22 cellular contexts compared by ENCODE assay signal in genomic region chr13:77868717-77869116, GRCh38. TPM values are rescaled to one million over a fixed set of nuclear protein-coding genes. Genes with fewer than 3 reads are reported as not detected.
DNase-seq lines count a peak whose midpoint lies in the region; ATAC-seq, FAIRE-seq and TF ChIP-seq lines count a peak whose summit lies in the region.
"Had no signal": no experiment of that assay in that cellular context is flagged by ENCODE, and none has a peak within 500 bp of the region (broad histone marks: within the 10 kb centered on the region; RNA-seq: fewer than 3 reads in every experiment).

No MANE protein-coding gene starts in this region.

- DNase-seq in stimulated activated CD4-positive, alpha-beta T cell treated with anti-CD3 and anti-CD28 coated beads, Interleukin-15, amount 100 ng/mL, for 24 hours, result peak; percentile 1
- DNase-seq in stimulated activated CD4-positive, alpha-beta T cell treated with anti-CD3 and anti-CD28 coated beads, Interleukin-4, amount 100 ng/mL, for 1 hour, result no peak
- DNase-seq in RKO (ENCODE audit: low spot score) (peak; percentile 58), endothelial cell of umbilical vein (ENCODE audit: low read depth, low spot score) (peak; percentile 26), WERI-Rb-1 (no peak), cardiac septum (ENCODE audit: low spot score) (no peak)
- no peak for DNase-seq in stimulated activated effector memory CD8-positive, alpha-beta T cell treated with anti-CD3 and anti-CD28 coated beads, Interleukin-12 subunit alpha, Interleukin-12 subunit beta, amount 100 ng/mL, for 72 hours (ENCODE audit: low spot score in 2 of 2)
- DNase-seq: activated CD4-positive, alpha-beta memory T cell treated with anti-CD3 and anti-CD28 coated beads, Interleukin-2, amount 10 ng/mL, durations not matched to agents 7 days and 5 days; brain microvascular endothelial cell; CD4-positive, CD25-positive, alpha-beta regulatory T cell; NCI-H1436 treated with DMSO at 0.1 percent for 48 hours; NCI-H524; RPMI8226; stimulated activated CD4-positive, alpha-beta T cell treated with anti-CD3 and anti-CD28 coated beads, Interleukin-2, amount 100 ng/mL, for 24 hours; stimulated activated naive CD4-positive, alpha-beta T cell had no signal

- dilution Hi-C loops in endothelial cell of umbilical vein (cut with MboI; ENCODE audit: extremely low pct_ligation_motif_present, low sequenced_read_pairs), result no loop called here

- intact Hi-C loops in endothelial cell of umbilical vein (cut with micrococcal nuclease), result loop anchor here (2.0 kb wide), 2 partner anchors 38 to 50 kb away; partner anchors contain the start of gene EDNRB
- intact Hi-C loops in cardiac septum (cut with DNase I), result no loop called here

- H3K4me3 ChIP-seq in endothelial cell of umbilical vein (replicated peaks in 1 of 3; ENCODE audit: insufficient read depth in 1 of 3, low read depth in 1 of 3, low read length in 3 of 3) (no peak overlapping the region), WERI-Rb-1 (ENCODE audit: low read depth, low read length) (no peak overlapping the region)
- H3K4me3 ChIP-seq: coronary artery, prostate gland had no signal

- no peak overlapping the region for H3K27ac ChIP-seq in endothelial cell of umbilical vein (ENCODE audit: insufficient read depth, low read depth, low read length)
- no peak overlapping the region for H3K27ac ChIP-seq in WERI-Rb-1
- H3K27ac ChIP-seq: brain microvascular endothelial cell, coronary artery, prostate gland, VCaP had no signal

- H3K79me2 ChIP-seq in endothelial cell of umbilical vein (ENCODE audit: control insufficient read depth, insufficient read depth, low read length), result no peaks in the 10 kb centered on the region

- no peaks in the 10 kb centered on the region for H3K9me1 ChIP-seq in endothelial cell of umbilical vein (replicated peaks; ENCODE audit: control insufficient read depth, extremely low read depth, insufficient read depth, low read length)

- no peaks in the 10 kb centered on the region for H3K4me1 ChIP-seq in endothelial cell of umbilical vein (ENCODE audit: control insufficient read depth, extremely low read depth, insufficient read depth, low read length)
- H3K4me1 ChIP-seq: prostate gland had no signal

- H2AFZ ChIP-seq in endothelial cell of umbilical vein (ENCODE audit: low read depth, low read length), result no peak overlapping the region

- H3K36me3 Mint-ChIP-seq in stimulated activated effector memory CD8-positive, alpha-beta T cell treated with anti-CD3 and anti-CD28 coated beads, Interleukin-12 subunit alpha, Interleukin-12 subunit beta, amount 100 ng/mL, for 72 hours, result no peaks in the 10 kb centered on the region
- H3K36me3 Mint-ChIP-seq: CD4-positive, CD25-positive, alpha-beta regulatory T cell had no signal

- ATAC-seq in stimulated activated effector memory CD8-positive, alpha-beta T cell treated with anti-CD3 and anti-CD28 coated beads, Interleukin-12 subunit alpha, Interleukin-12 subunit beta, amount 100 ng/mL, for 72 hours, result peak; percentile 60
- ATAC-seq in HG02763 (IDR thresholded peaks at IDR 0.05; ENCODE audit: unreplicated experiment), result no peak
- ATAC-seq: HepG2 had no signal

- H4K20me1 ChIP-seq in endothelial cell of umbilical vein (replicated peaks; ENCODE audit: control insufficient read depth, extremely low read depth, insufficient read depth, low read length), result no peaks in the 10 kb centered on the region

- POLR2A ChIA-PET in endothelial cell of umbilical vein (lab: Charles Lee), result no interaction called here

- H3K9ac ChIP-seq in endothelial cell of umbilical vein (replicated peaks; ENCODE audit: extremely low read depth, insufficient read depth, low read length), result no peak overlapping the region

- H3K9me3 ChIP-seq in endothelial cell of umbilical vein (replicated peaks; ENCODE audit: control insufficient read depth, insufficient read depth, low read length) (no peaks in the 10 kb centered on the region), WERI-Rb-1 (ENCODE audit: severe bottlenecking) (no peaks in the 10 kb centered on the region)
- H3K9me3 ChIP-seq: prostate gland had no signal

- H3K4me3 Mint-ChIP-seq in stimulated activated effector memory CD8-positive, alpha-beta T cell treated with anti-CD3 and anti-CD28 coated beads, Interleukin-12 subunit alpha, Interleukin-12 subunit beta, amount 100 ng/mL, for 72 hours, result no peak overlapping the region
- H3K4me3 Mint-ChIP-seq: activated CD4-positive, alpha-beta memory T cell treated with anti-CD3 and anti-CD28 coated beads, Interleukin-2, amount 10 ng/mL, durations not matched to agents 7 days and 5 days; CD4-positive, CD25-positive, alpha-beta regulatory T cell; T-helper 1 cell treated with Interleukin-12 subunit alpha and Interleukin-12 subunit beta and Interleukin-4 antibody, amounts not matched to agents 30 μg/mL and 1 μg/mL, for 36 hours had no signal

- H3K36me3 ChIP-seq in endothelial cell of umbilical vein (ENCODE audit: control insufficient read depth in 2 of 2, extremely low read depth in 1 of 2, insufficient read depth in 2 of 2, low read length in 2 of 2) (no peaks in the 10 kb centered on the region), WERI-Rb-1 (no peaks in the 10 kb centered on the region)
- H3K36me3 ChIP-seq: brain microvascular endothelial cell, prostate gland had no signal

- no peak overlapping the region for H3K4me2 ChIP-seq in endothelial cell of umbilical vein (ENCODE audit: insufficient read depth, low read length)

- CTCF ChIA-PET in endothelial cell of umbilical vein (lab: Charles Lee), result interaction anchor here (0.8 kb wide), 1 partner anchor 253 kb away, joined by 5 read pairs; no protein-coding TSS in a partner anchor

- FAIRE-seq in endothelial cell of umbilical vein (lab: Jason Lieb, UNC), result peak; percentile 87
- FAIRE-seq: endometrium, HepG2 had no signal

- no peak overlapping the region for H3K27ac Mint-ChIP-seq in stimulated activated effector memory CD8-positive, alpha-beta T cell treated with anti-CD3 and anti-CD28 coated beads, Interleukin-12 subunit alpha, Interleukin-12 subunit beta, amount 100 ng/mL, for 72 hours
- H3K27ac Mint-ChIP-seq: activated CD4-positive, alpha-beta memory T cell treated with anti-CD3 and anti-CD28 coated beads, Interleukin-2, amount 10 ng/mL, durations not matched to agents 7 days and 5 days; CD4-positive, CD25-positive, alpha-beta regulatory T cell; T-helper 1 cell treated with Interleukin-12 subunit alpha and Interleukin-12 subunit beta and Interleukin-4 antibody, amounts not matched to agents 30 μg/mL and 1 μg/mL, for 36 hours had no signal

- TF ChIP-seq CTCF in endothelial cell of umbilical vein (IDR thresholded peaks at IDR 0.05; ENCODE audit: extremely low read depth in 1 of 2, insufficient read depth in 1 of 2, low read depth in 1 of 2, low read length in 2 of 2) (no peak), WERI-Rb-1 (IDR thresholded peaks at IDR 0.05; ENCODE audit: low read depth, low read length) (no peak)

- peaks cover 6% of the 10 kb centered on the region for H3K9me3 Mint-ChIP-seq in stimulated activated effector memory CD8-positive, alpha-beta T cell treated with anti-CD3 and anti-CD28 coated beads, Interleukin-12 subunit alpha, Interleukin-12 subunit beta, amount 100 ng/mL, for 72 hours

- H3K27me3 ChIP-seq in endothelial cell of umbilical vein (ENCODE audit: control insufficient read depth in 2 of 2, insufficient read depth in 2 of 2, low read length in 2 of 2) (no peaks in the 10 kb centered on the region), WERI-Rb-1 (ENCODE audit: insufficient read depth, low read depth, severe bottlenecking) (no peaks in the 10 kb centered on the region)
- H3K27me3 ChIP-seq: brain microvascular endothelial cell had no signal

- no peaks in the 10 kb centered on the region for H3K4me1 Mint-ChIP-seq in stimulated activated effector memory CD8-positive, alpha-beta T cell treated with anti-CD3 and anti-CD28 coated beads, Interleukin-12 subunit alpha, Interleukin-12 subunit beta, amount 100 ng/mL, for 72 hours
- H3K4me1 Mint-ChIP-seq: CD4-positive, CD25-positive, alpha-beta regulatory T cell had no signal

- TF ChIP-seq POLR2A in endothelial cell of umbilical vein (IDR thresholded peaks at IDR 0.05; ENCODE audit: low read depth, low read length), result no peak

- no TSS peak for BruUV-seq in endothelial cell of umbilical vein (replicated peaks; lab: Mats Ljungman, UMichigan)

TF ChIP-seq in endothelial cell of umbilical vein, 7 proteins besides CTCF, POLR2A, EP300 and RAD21:
- TF ChIP-seq MYC (IDR thresholded peaks at IDR 0.05; ENCODE audit: low read depth, low read length) (no peak), GATA2 (IDR thresholded peaks at IDR 0.05; ENCODE audit: insufficient read depth, insufficient read length, low read depth, low read length) (no peak), MAX (IDR thresholded peaks at IDR 0.05; ENCODE audit: insufficient read depth, insufficient read length) (no peak), FOS (IDR thresholded peaks at IDR 0.05; ENCODE audit: borderline replicate concordance, insufficient read depth, low read length) (peak; percentile 86), JUN (IDR thresholded peaks at IDR 0.05; ENCODE audit: borderline replicate concordance, insufficient read depth, insufficient read length, low read depth) (peak; percentile 66), POLR2AphosphoS5 (IDR thresholded peaks at IDR 0.05; ENCODE audit: insufficient read depth, low read depth, low read length) (no peak), EZH2 (IDR thresholded peaks at IDR 0.05; ENCODE audit: borderline replicate concordance, low read depth, low read length, severe bottlenecking) (no peak)

RNA-seq across cellular contexts. Expression of gene EDNRB, which starts 49.9 kb away (rescaled TPM):
- total RNA-seq in endothelial cell of umbilical vein, result 2.3 and 2.6 TPM in 2 replicates
- polyA plus RNA-seq in endothelial cell of umbilical vein, result 1.3 and 1.5 TPM in 2 replicates
- polyA plus RNA-seq in endothelial cell of umbilical vein (2011; cell fraction: cytosol; rRNA removed), result 0.90 and 1.0 TPM in 2 replicates
- polyA plus RNA-seq in endothelial cell of umbilical vein (2011; cell fraction: nucleus; rRNA removed), result 1.3 and 1.9 TPM in 2 replicates
- polyA plus RNA-seq in endothelial cell of umbilical vein (2012), result 0.25 and 1.4 TPM in 2 replicates
- polyA minus RNA-seq in endothelial cell of umbilical vein, result 3.1 and 5.2 TPM in 2 replicates
- not detected for polyA minus RNA-seq in endothelial cell of umbilical vein (2011; cell fraction: cytosol; rRNA and poly(A)+ RNA removed)
- polyA minus RNA-seq in endothelial cell of umbilical vein (2011; cell fraction: nucleus; rRNA and poly(A)+ RNA removed), result 5.3 and 7.4 TPM in 2 replicates
- total RNA-seq in cardiac septum, result 21.7 TPM
- total RNA-seq: activated CD4-positive, alpha-beta memory T cell treated with anti-CD3 and anti-CD28 coated beads, Interleukin-2, amount 10 ng/mL, durations not matched to agents 7 days and 5 days; CD4-positive, CD25-positive, alpha-beta regulatory T cell; HepG2 had no signal
- polyA plus RNA-seq: CD4-positive, CD25-positive, alpha-beta regulatory T cell; HepG2 had no signal

Comparison
In these comparisons a context has a peak if more than half of its experiments do, and no peak if none do; other contexts are left out.
1. DNase-seq: peak in stimulated activated CD4-positive, alpha-beta T cell treated with anti-CD3 and anti-CD28 coated beads, Interleukin-15, amount 100 ng/mL, for 24 hours (single experiment), RKO (single experiment) and endothelial cell of umbilical vein (single experiment); none in stimulated activated CD4-positive, alpha-beta T cell treated with anti-CD3 and anti-CD28 coated beads, Interleukin-4, amount 100 ng/mL, for 1 hour (single experiment), stimulated activated effector memory CD8-positive, alpha-beta T cell treated with anti-CD3 and anti-CD28 coated beads, Interleukin-12 subunit alpha, Interleukin-12 subunit beta, amount 100 ng/mL, for 72 hours (0 of 2), WERI-Rb-1 (single experiment) and cardiac septum (single experiment).